ENCODE assay signal across 18 cellular contexts in genomic region chr17:28142355-28142754, GRCh38.
"Had no signal": no experiment of that assay in that cellular context is flagged by ENCODE, and none has a peak within 500 bp of the region (broad histone marks: within the 10 kb centered on the region; RNA-seq: fewer than 3 reads in every experiment).

No MANE protein-coding gene starts in this region.

- H3K27ac ChIP-seq: body of pancreas, epithelial cell of prostate, hepatocyte, transverse colon, vagina, WERI-Rb-1 had no signal

- H3K27me3 Mint-ChIP-seq: activated CD4-positive, alpha-beta memory T cell treated with anti-CD3 and anti-CD28 coated beads, Interleukin-2, amount 10 ng/mL, durations not matched to agents 7 days and 5 days; central memory CD8-positive, alpha-beta T cell; effector memory CD8-positive, alpha-beta T cell; stimulated activated memory B cell treated with anti-CD40 and anti-IgM and Interleukin-4, amounts not matched to agents 10 μg/mL and 1 μg/mL and 100 μg/mL, for 72 hours; T-helper 17 cell had no signal

- H3K9me3 Mint-ChIP-seq: activated CD4-positive, alpha-beta memory T cell treated with anti-CD3 and anti-CD28 coated beads, Interleukin-2, amount 10 ng/mL, durations not matched to agents 7 days and 5 days; activated naive CD4-positive, alpha-beta T cell treated with anti-CD3 and anti-CD28 coated beads, Interleukin-2, amount 50 U/mL, for 72 hours; activated T-cell treated with anti-CD3 and anti-CD28 coated beads, Interleukin-2, amount 50 U/mL, for 4 hours; central memory CD8-positive, alpha-beta T cell; effector memory CD8-positive, alpha-beta T cell; nephron; stimulated activated memory B cell treated with anti-CD40 and anti-IgM and Interleukin-4, amounts not matched to agents 10 μg/mL and 1 μg/mL and 100 μg/mL, for 72 hours had no signal

- H3K36me3 Mint-ChIP-seq: activated naive CD4-positive, alpha-beta T cell treated with anti-CD3 and anti-CD28 coated beads, Interleukin-2, amount 50 U/mL, for 72 hours had no signal

- H3K4me1 Mint-ChIP-seq: activated CD4-positive, alpha-beta memory T cell treated with anti-CD3 and anti-CD28 coated beads, Interleukin-2, amount 10 ng/mL, durations not matched to agents 7 days and 5 days; central memory CD8-positive, alpha-beta T cell; stimulated activated memory B cell treated with anti-CD40 and anti-IgM and Interleukin-4, amounts not matched to agents 10 μg/mL and 1 μg/mL and 100 μg/mL, for 72 hours; T-helper 17 cell had no signal

- H3K4me3 Mint-ChIP-seq: activated CD4-positive, alpha-beta memory T cell treated with anti-CD3 and anti-CD28 coated beads, Interleukin-2, amount 10 ng/mL, durations not matched to agents 7 days and 5 days; activated T-cell treated with anti-CD3 and anti-CD28 coated beads, Interleukin-2, amount 50 U/mL, for 4 hours; central memory CD8-positive, alpha-beta T cell; effector memory CD8-positive, alpha-beta T cell; nephron; stimulated activated memory B cell treated with anti-CD40 and anti-IgM and Interleukin-4, amounts not matched to agents 10 μg/mL and 1 μg/mL and 100 μg/mL, for 72 hours; T-helper 17 cell had no signal

- DNase-seq: activated CD4-positive, alpha-beta memory T cell treated with anti-CD3 and anti-CD28 coated beads, Interleukin-2, amount 10 ng/mL, durations not matched to agents 7 days and 5 days; activated effector memory CD4-positive, alpha-beta T cell treated with Interleukin-2 at 50 U/mL for 16 hours; activated T-cell treated with anti-CD3 and anti-CD28 coated beads, Interleukin-2, amount 50 U/mL, for 4 hours; amniotic stem cell; body of pancreas; cortex of kidney; effector memory CD8-positive, alpha-beta T cell; foreskin melanocyte; T-helper 17 cell; transverse colon; WERI-Rb-1 had no signal

- H3K27ac Mint-ChIP-seq: activated CD4-positive, alpha-beta memory T cell treated with anti-CD3 and anti-CD28 coated beads, Interleukin-2, amount 10 ng/mL, durations not matched to agents 7 days and 5 days; activated naive CD4-positive, alpha-beta T cell treated with anti-CD3 and anti-CD28 coated beads, Interleukin-2, amount 50 U/mL, for 72 hours; stimulated activated memory B cell treated with anti-CD40 and anti-IgM and Interleukin-4, amounts not matched to agents 10 μg/mL and 1 μg/mL and 100 μg/mL, for 72 hours; T-helper 17 cell had no signal

- ATAC-seq: activated naive CD4-positive, alpha-beta T cell treated with anti-CD3 and anti-CD28 coated beads, Interleukin-2, amount 50 U/mL, for 72 hours; activated T-cell treated with anti-CD3 and anti-CD28 coated beads, Interleukin-2, amount 50 U/mL, for 4 hours; body of pancreas; effector memory CD8-positive, alpha-beta T cell; stimulated activated memory B cell treated with anti-CD40 and anti-IgM and Interleukin-4, amounts not matched to agents 10 μg/mL and 1 μg/mL and 100 μg/mL, for 72 hours; T-helper 17 cell had no signal
